8 cellular contexts compared by ENCODE assay signal in genomic region chr1:214603819-214604252, GRCh38. TPM values are rescaled to one million over a fixed set of nuclear protein-coding genes. Genes with fewer than 3 reads are reported as not detected.
DNase-seq lines count a peak whose midpoint lies in the region; ATAC-seq and TF ChIP-seq lines count a peak whose summit lies in the region.

No MANE protein-coding gene starts in this region.

- H3K27ac ChIP-seq in AG04450 (ENCODE audit: low read depth, low read length) (peak overlapping the region; percentile 11), GM23248 (no peak overlapping the region), skin epidermis (peak overlapping the region in 1 of 21 experiments; percentile 47)

- in situ Hi-C loops in GM23248 (cut with MboI), result no loop called here

- TF ChIP-seq CTCF in AG04450 (IDR thresholded peaks at IDR 0.05; ENCODE audit: low read depth, low read length) (no peak), foreskin fibroblast (IDR thresholded peaks at IDR 0.05; ENCODE audit: low read depth, low read length) (no peak)

- DNase-seq in AG04450 (ENCODE audit: low read depth, low spot score) (no peak), GM23248 (peak; percentile 45), SW480 (ENCODE audit: low spot score) (peak; percentile 13), foreskin fibroblast (peak in 1 of 2 donors; percentile 30), LoVo (ENCODE audit: low spot score) (no peak), anterior cingulate cortex (lab: John Stamatoyannopoulos, UW) (no peak)

- H3K4me3 ChIP-seq in AG04450 (ENCODE audit: low read depth, low read length) (peak overlapping the region; percentile 80), GM23248 (peak overlapping the region; percentile 80), foreskin fibroblast (ENCODE audit: low read depth in 1 of 2, low read length in 2 of 2) (peak overlapping the region; percentile 57 to 71), skin epidermis (peak overlapping the region; percentile 51 to 99 (median 78))

- H3K9me3 ChIP-seq in AG04450 (ENCODE audit: control insufficient read depth, insufficient read depth, low read length) (peaks cover 7% of the 10 kb centered on the region; the same call in 1 of the 2 replicates), GM23248 (ENCODE audit: low read depth) (no peaks in the 10 kb centered on the region)

- POLR2A ChIA-PET in AG04450 (lab: Yijun Ruan, JAX), result no interaction called here

- 3 to 5% methylated on average over 11 of the region's 11 CpGs for WGBS in GM23248 (ENCODE audit: low coverage in 1 of 2, low lambda C conversion rate in 2 of 2, missing lambda C conversion rate in 2 of 2), 2 experiments

- CTCF ChIA-PET in AG04450 (lab: Charles Lee), result interaction anchor here (0.6 to 2.2 kb wide), 2 partner anchors 215 to 272 kb away, joined by 3 to 14 read pairs; no protein-coding TSS in a partner anchor

- H3K79me2 ChIP-seq in GM23248 (ENCODE audit: insufficient read depth), result peaks cover 36% of the 10 kb centered on the region

- peaks cover 3% of the 10 kb centered on the region; the same call in 1 of the 2 replicates for H3F3A ChIP-seq in GM23248 (ENCODE audit: insufficient read depth)

- H3K4me2 ChIP-seq in GM23248 (ENCODE audit: unreplicated experiment), result peak overlapping the region; percentile 73

- H3K9me2 ChIP-seq in GM23248 (ENCODE audit: insufficient read depth), result no peaks in the 10 kb centered on the region

- ATAC-seq in GM18858 (IDR thresholded peaks at IDR 0.05; ENCODE audit: unreplicated experiment), result no peak

- peak overlapping the region; percentile 75 for H3K9ac ChIP-seq in GM23248

- H3K27me3 ChIP-seq in AG04450 (ENCODE audit: control insufficient read depth, insufficient read depth, low read length) (no peaks in the 10 kb centered on the region), GM23248 (replicated peaks; ENCODE audit: insufficient read depth) (no peaks in the 10 kb centered on the region)

- no peaks in the 10 kb centered on the region for H3K36me3 ChIP-seq in GM23248 (ENCODE audit: low read depth)

- peaks cover 9% of the 10 kb centered on the region; the same call in 1 of the 2 replicates for H3K4me1 ChIP-seq in GM23248 (ENCODE audit: insufficient read depth)

- H4K20me1 ChIP-seq in GM23248 (ENCODE audit: insufficient read depth), result no peaks in the 10 kb centered on the region

- peak overlapping the region; percentile 86 for H2AFZ ChIP-seq in GM23248

RNA-seq across cellular contexts. Expression of gene CENPF, which starts 0.8 kb away (rescaled TPM):
- 11.1 and 17.5 TPM in 2 replicates for polyA plus RNA-seq in AG04450 (2011; rRNA removed)
- polyA minus RNA-seq in AG04450 (2011; rRNA and poly(A)+ RNA removed), result 7.4 and 14.5 TPM in 2 replicates
- total RNA-seq in GM23248 (2014; rRNA removed; shearing (Covaris generic)), result 15.2 and 25.9 TPM in 2 replicates
- 24.2 and 29.1 TPM in 2 replicates for polyA plus RNA-seq in GM23248 (2016; fragmentation: Nextera tagmentation; extraction: Ambion mirVana)

RNA-seq across cellular contexts. Expression of gene PTPN14, which starts 52.4 kb away (rescaled TPM):
- 30.3 and 34.2 TPM in 2 replicates for polyA plus RNA-seq in AG04450 (2011; rRNA removed)
- 115 and 122 TPM in 2 replicates for polyA minus RNA-seq in AG04450 (2011; rRNA and poly(A)+ RNA removed)
- total RNA-seq in GM23248 (2014; rRNA removed; shearing (Covaris generic)), result 49.1 and 49.8 TPM in 2 replicates
- polyA plus RNA-seq in GM23248 (2016; fragmentation: Nextera tagmentation; extraction: Ambion mirVana), result 38.7 and 41.4 TPM in 2 replicates

Comparison
In these comparisons a context has a peak if more than half of its experiments do, and no peak if none do; other contexts are left out.
1. DNase-seq: peak in GM23248 (single experiment) and SW480 (single experiment); none in AG04450 (single experiment), LoVo (single experiment) and anterior cingulate cortex (0 of 58).
2. Peak in every context shown above with its lines, with median percentiles within 50 percentile points of each other: H3K4me3 ChIP-seq.